ENCODE assay signal across 11 cellular contexts in the genomic region with DNA sequence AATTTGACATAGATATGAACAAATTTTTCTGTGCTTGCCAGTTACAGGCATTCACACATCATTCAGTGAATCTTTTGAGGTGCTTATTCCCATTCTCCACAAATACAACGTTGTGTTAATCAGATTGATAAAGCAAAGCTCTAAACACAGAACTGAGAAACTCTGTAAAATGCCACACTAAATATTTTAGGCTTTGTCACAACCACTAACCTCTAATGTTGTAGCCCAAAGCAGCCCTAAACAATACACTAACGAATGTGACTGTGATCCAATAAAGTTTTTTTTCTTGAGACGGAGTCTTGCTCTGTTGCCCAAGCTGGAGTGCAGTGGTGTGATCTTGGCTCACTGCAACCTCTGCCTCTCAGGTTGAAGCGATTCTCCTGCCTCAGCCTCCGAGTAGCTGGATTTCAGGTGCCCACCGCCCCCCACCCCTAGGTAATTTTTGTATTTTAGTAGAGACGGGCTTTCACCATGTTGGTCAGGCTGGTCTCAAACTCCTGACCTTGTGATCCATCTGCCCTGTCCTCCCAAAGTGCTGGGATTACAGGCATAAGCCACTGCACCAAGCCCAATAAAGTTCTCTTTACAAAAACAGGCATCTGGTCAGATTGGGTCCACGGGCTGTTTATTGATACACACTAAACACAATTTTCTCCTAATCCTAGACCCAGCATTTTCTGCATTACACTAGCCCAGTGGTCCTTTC. TPM values are rescaled to one million over a fixed set of nuclear protein-coding genes. Genes with fewer than 3 reads are reported as not detected.
A peak's percentile ranks its signal among the peaks of the same experiment; 100 is the strongest.
DNase-seq lines count a peak whose midpoint lies in the region; ATAC-seq and TF ChIP-seq lines count a peak whose summit lies in the region.
"Had no signal": no experiment of that assay in that cellular context is flagged by ENCODE, and none has a peak within 500 bp of the region (broad histone marks: within the 10 kb centered on the region; RNA-seq: fewer than 3 reads in every experiment).

No MANE protein-coding gene starts in this region.

- no peak overlapping the region for H3K4me3 ChIP-seq in PC-9
- H3K4me3 ChIP-seq: adrenal gland had no signal

- ATAC-seq in GM21576 (IDR thresholded peaks at IDR 0.05; ENCODE audit: unreplicated experiment), result peak; percentile 44
- ATAC-seq in HG03439 (IDR thresholded peaks at IDR 0.05; ENCODE audit: unreplicated experiment), result peak; percentile 40
- peak; percentile 23 for ATAC-seq in memory B cell (ENCODE audit: low read depth)
- no peak for ATAC-seq in omental fat pad (ENCODE audit: low FRiP score)

- no peaks in the 10 kb centered on the region for H3K9me3 Mint-ChIP-seq in activated CD4-positive, alpha-beta T cell treated with anti-CD3 and anti-CD28 coated beads, Interleukin-2, amount 10 ng/mL, durations not matched to agents 24 days and 14 days
- no peaks in the 10 kb centered on the region for H3K9me3 Mint-ChIP-seq in memory B cell
- H3K9me3 Mint-ChIP-seq in H9, result no peaks in the 10 kb centered on the region

- H3K4ac ChIP-seq in H9 (ENCODE audit: low read depth, low read length), result no peak overlapping the region

- H2AFZ ChIP-seq in PC-9, result no peak overlapping the region
- H2AFZ ChIP-seq in H9 (ENCODE audit: low read length), result no peak overlapping the region

- H3K56ac ChIP-seq in H9 (ENCODE audit: insufficient read length, low read depth, low read length), result no peak overlapping the region

- H3K27ac ChIP-seq in PC-9 (no peak overlapping the region), H9 (ENCODE audit: insufficient read length, low read depth, low read length) (no peak overlapping the region)
- H3K27ac ChIP-seq: adrenal gland had no signal

- H3K23ac ChIP-seq in H9 (ENCODE audit: insufficient read length, low read depth, low read length), result no peak overlapping the region

- no peak overlapping the region for H3T11ph ChIP-seq in H9 (ENCODE audit: low read length)

- H3K9me3 ChIP-seq in PC-9 (ENCODE audit: insufficient read depth, low read depth) (no peaks in the 10 kb centered on the region), H9 (ENCODE audit: control insufficient read depth, low read depth, low read length) (no peaks in the 10 kb centered on the region)
- H3K9me3 ChIP-seq: adrenal gland had no signal

- H3K4me2 ChIP-seq in PC-9, result no peak overlapping the region
- H3K4me2 ChIP-seq in H9 (ENCODE audit: insufficient read depth, insufficient read length, low read length), result no peak overlapping the region

- H3K9ac ChIP-seq in H9 (ENCODE audit: extremely low read depth, insufficient read length, low read length), result no peak overlapping the region

- H4K8ac ChIP-seq in H9 (replicated peaks; ENCODE audit: insufficient read length, low read depth, low read length), result no peak overlapping the region

- H2BK120ac ChIP-seq in H9 (ENCODE audit: low read depth, low read length, poor library complexity, severe bottlenecking), result no peak overlapping the region

- POLR2A ChIA-PET in PC-9 (lab: Charles Lee; ENCODE audit: unreplicated experiment), result interaction anchor here (0.6 to 0.7 kb wide), 2 partner anchors 793 to 885 kb away, joined by 3 to 4 read pairs; no protein-coding TSS in a partner anchor

- no peak overlapping the region for H2BK20ac ChIP-seq in H9 (ENCODE audit: low read depth, low read length, poor library complexity, severe bottlenecking)

- H3K9me2 ChIP-seq in PC-9 (ENCODE audit: insufficient read depth), result no peaks in the 10 kb centered on the region

- peaks cover 38% of the 10 kb centered on the region for H3K36me3 ChIP-seq in PC-9 (ENCODE audit: low read depth)

- no peak overlapping the region for H3K14ac ChIP-seq in H9 (ENCODE audit: insufficient read depth, low read length)

- H3K79me1 ChIP-seq in H9 (ENCODE audit: insufficient read depth, low read depth, low read length, poor library complexity, severe bottlenecking), result no peaks in the 10 kb centered on the region

- H4K91ac ChIP-seq in H9 (ENCODE audit: insufficient read length, low read depth, low read length), result no peak overlapping the region

- intact Hi-C loops in activated CD4-positive, alpha-beta T cell treated with anti-CD3 and anti-CD28 coated beads, Interleukin-2, amount 10 ng/mL, durations not matched to agents 24 days and 14 days (cut with micrococcal nuclease), result no loop called here
- intact Hi-C loops in PC-9 (cut with micrococcal nuclease; ENCODE audit: unreplicated experiment), result no loop called here

- DNase-seq in activated CD4-positive, alpha-beta T cell treated with anti-CD3 and anti-CD28 coated beads, Interleukin-2, amount 10 ng/mL, durations not matched to agents 24 days and 14 days, result no peak
- no peak for DNase-seq in activated CD4-positive, alpha-beta T cell treated with anti-CD3 and anti-CD28 coated beads for 48 hours
- DNase-seq in memory B cell (ENCODE audit: low spot score in 2 of 2) (peak in 1 of 2 donors; percentile 11), omental fat pad (ENCODE audit: low spot score) (no peak), PC-9 (no peak), H9 (no peak)
- DNase-seq: adrenal gland, foreskin fibroblast, NCI-H1105 had no signal

- no peak overlapping the region for H2BK12ac ChIP-seq in H9 (ENCODE audit: insufficient read length, low read depth, low read length)

- no peak overlapping the region for H3K4me3 Mint-ChIP-seq in activated CD4-positive, alpha-beta T cell treated with anti-CD3 and anti-CD28 coated beads, Interleukin-2, amount 10 ng/mL, durations not matched to agents 24 days and 14 days
- H3K4me3 Mint-ChIP-seq in memory B cell, result peak overlapping the region; percentile 79
- no peak overlapping the region for H3K4me3 Mint-ChIP-seq in H9

- no peak overlapping the region for H2AK5ac ChIP-seq in H9 (ENCODE audit: insufficient read length, low read length)

- H3K79me2 ChIP-seq in PC-9 (ENCODE audit: low read depth) (peaks cover 22% of the 10 kb centered on the region), H9 (ENCODE audit: insufficient read depth, low read length) (no peaks in the 10 kb centered on the region)

- no peaks in the 10 kb centered on the region for H3K23me2 ChIP-seq in H9 (ENCODE audit: insufficient read length, low read depth, low read length, poor library complexity, severe bottlenecking)

- H3K27me3 Mint-ChIP-seq in activated CD4-positive, alpha-beta T cell treated with anti-CD3 and anti-CD28 coated beads, Interleukin-2, amount 10 ng/mL, durations not matched to agents 24 days and 14 days, result no peaks in the 10 kb centered on the region
- H3K27me3 Mint-ChIP-seq in memory B cell, result no peaks in the 10 kb centered on the region
- H3K27me3 Mint-ChIP-seq in H9 (ENCODE audit: low read depth), result no peaks in the 10 kb centered on the region

- H4K20me1 ChIP-seq in PC-9 (ENCODE audit: insufficient read depth) (peaks cover 45% of the 10 kb centered on the region), H9 (ENCODE audit: control insufficient read depth, insufficient read depth, insufficient read length) (no peaks in the 10 kb centered on the region)

- peaks cover 27% of the 10 kb centered on the region for H3K4me1 Mint-ChIP-seq in activated CD4-positive, alpha-beta T cell treated with anti-CD3 and anti-CD28 coated beads, Interleukin-2, amount 10 ng/mL, durations not matched to agents 24 days and 14 days
- H3K4me1 Mint-ChIP-seq in memory B cell (peaks cover 18% of the 10 kb centered on the region), H9 (no peaks in the 10 kb centered on the region)

- H3K27ac Mint-ChIP-seq in activated CD4-positive, alpha-beta T cell treated with anti-CD3 and anti-CD28 coated beads, Interleukin-2, amount 10 ng/mL, durations not matched to agents 24 days and 14 days, result peak overlapping the region; percentile 40
- H3K27ac Mint-ChIP-seq in memory B cell (peak overlapping the region; percentile 98), H9 (no peak overlapping the region)

- TF ChIP-seq CTCF in omental fat pad (IDR thresholded peaks at IDR 0.05) (no peak), PC-9 (conservative IDR thresholded peaks at IDR 0.05) (no peak), H9 (conservative IDR thresholded peaks at IDR 0.05) (no peak)

- H3K27me3 ChIP-seq in PC-9 (ENCODE audit: insufficient read depth, low read depth), result no peaks in the 10 kb centered on the region
- no peaks in the 10 kb centered on the region for H3K27me3 ChIP-seq in H9 (ENCODE audit: insufficient read depth, low read length)
- H3K27me3 ChIP-seq: adrenal gland had no signal

- CTCF ChIA-PET in PC-9 (lab: Charles Lee), result no interaction called here

- H2BK15ac ChIP-seq in H9 (ENCODE audit: low read depth, low read length), result no peak overlapping the region

- no TSS peak for BruUV-seq in PC-9 (replicated peaks; lab: Mats Ljungman, UMichigan)

- no peak overlapping the region for H2BK5ac ChIP-seq in H9 (ENCODE audit: insufficient read length, low read length)

- peaks cover 76% of the 10 kb centered on the region for H3F3A ChIP-seq in PC-9 (ENCODE audit: insufficient read depth, low read depth)

- H3K4me1 ChIP-seq in PC-9 (replicated peaks; ENCODE audit: insufficient read depth), result peaks cover 13% of the 10 kb centered on the region; the same call in 1 of the 2 replicates
- no peaks in the 10 kb centered on the region for H3K4me1 ChIP-seq in H9 (ENCODE audit: insufficient read depth, low read length)
- H3K4me1 ChIP-seq: adrenal gland had no signal

- peaks cover 45% of the 10 kb centered on the region for H3K36me3 Mint-ChIP-seq in activated CD4-positive, alpha-beta T cell treated with anti-CD3 and anti-CD28 coated beads, Interleukin-2, amount 10 ng/mL, durations not matched to agents 24 days and 14 days (ENCODE audit: low read depth)
- peaks cover 13% of the 10 kb centered on the region for H3K36me3 Mint-ChIP-seq in memory B cell
- peaks cover 24 to 46% (median 31%) of the 10 kb centered on the region in 3 experiments for H3K36me3 Mint-ChIP-seq in H9 (ENCODE audit: insufficient read depth in 1 of 3, low read depth in 3 of 3)

- no peak overlapping the region for H4K5ac ChIP-seq in H9 (ENCODE audit: insufficient read length, low read depth, low read length)

- H3K18ac ChIP-seq in H9 (ENCODE audit: insufficient read length, low read depth, low read length), result no peak overlapping the region

- WGBS in H9 (ENCODE audit: extremely low coverage, insufficient read length, low lambda C conversion rate), result no CpG with 5 or more reads among the region's 8 CpGs

RNA-seq across cellular contexts. Expression of gene CYCS, which starts 6.9 kb away (rescaled TPM):
- total RNA-seq in activated CD4-positive, alpha-beta T cell treated with anti-CD3 and anti-CD28 coated beads, Interleukin-2, amount 10 ng/mL, durations not matched to agents 24 days and 14 days, result 280 and 290 TPM in 2 replicates
- 10 to 100 TPM; 40.8 to 84.4 (median 56.1) TPM for total RNA-seq in omental fat pad
- total RNA-seq in PC-9 (2021), result 101 and 120 TPM in 2 replicates
- 205 and 209 TPM in 2 replicates for total RNA-seq in H9 (2021)

Comparison
In these comparisons a context has a peak if more than half of its experiments do, and no peak if none do; other contexts are left out.
1. H3K27ac Mint-ChIP-seq: peak in activated CD4-positive, alpha-beta T cell treated with anti-CD3 and anti-CD28 coated beads, Interleukin-2, amount 10 ng/mL, durations not matched to agents 24 days and 14 days (single experiment) and memory B cell (single experiment); none in H9 (0 of 3).